Comparison of ENCODE assay signal across 20 cellular contexts in genomic region chr10:49253340-49253739, GRCh38. TPM values are rescaled to one million over a fixed set of nuclear protein-coding genes. Genes with fewer than 3 reads are reported as not detected.
DNase-seq lines count a peak whose midpoint lies in the region; ATAC-seq and TF ChIP-seq lines count a peak whose summit lies in the region.
"Had no signal": no experiment of that assay in that cellular context is flagged by ENCODE, and none has a peak within 500 bp of the region (broad histone marks: within the 10 kb centered on the region; RNA-seq: fewer than 3 reads in every experiment).

No MANE protein-coding gene starts in this region.

- no peaks in the 10 kb centered on the region for H3K4me1 Mint-ChIP-seq in activated T-helper 17 cell treated with anti-CD3 and anti-CD28 coated beads, Interleukin-2, amount 50 U/mL, for 72 hours
- H3K4me1 Mint-ChIP-seq: CD4-positive, CD25-positive, alpha-beta regulatory T cell had no signal

- no peak overlapping the region for H3K4me2 ChIP-seq in DND-41 (ENCODE audit: insufficient read depth, low read length)
- H3K4me2 ChIP-seq in parathyroid adenoma (ENCODE audit: low read length): no peak overlapping the region

- H3K4me3 ChIP-seq in DND-41 (ENCODE audit: low read depth in 1 of 2, low read length in 2 of 2) (no peak overlapping the region), parathyroid adenoma (ENCODE audit: low read depth, low read length) (no peak overlapping the region)
- no peak overlapping the region for H3K4me3 ChIP-seq in Jurkat, Clone E6-1 (ENCODE audit: low read length)

- no peaks in the 10 kb centered on the region for H4K20me1 ChIP-seq in DND-41 (ENCODE audit: insufficient read depth, low read length)

- no peak overlapping the region for H2AFZ ChIP-seq in DND-41 (ENCODE audit: low read depth, low read length)
- H2AFZ ChIP-seq in parathyroid adenoma: peak overlapping the region; percentile 10

- no peak overlapping the region for H3K27ac ChIP-seq in DND-41 (ENCODE audit: low read length)
- H3K27ac ChIP-seq in parathyroid adenoma: no peak overlapping the region

- H3K9me3 Mint-ChIP-seq in activated T-helper 17 cell treated with anti-CD3 and anti-CD28 coated beads, Interleukin-2, amount 50 U/mL, for 72 hours: no peaks in the 10 kb centered on the region

- ATAC-seq in DND-41 (ENCODE audit: insufficient read depth, low read depth): peak; percentile 69
- ATAC-seq in activated T-helper 17 cell treated with anti-CD3 and anti-CD28 coated beads, Interleukin-2, amount 50 U/mL, for 72 hours (replicated peaks): peak; percentile 34
- no peak for ATAC-seq in HG03457 (IDR thresholded peaks at IDR 0.05; ENCODE audit: unreplicated experiment)

- peak; percentile 68 for DNase-seq in DND-41
- peak; percentile 77 for DNase-seq in Jurkat, Clone E6-1 (ENCODE audit: low read depth, low spot score)
- no peak for DNase-seq in DMS153 treated with DMSO at 0.1 percent for 48 hours (lab: John Stamatoyannopoulos, UW; ENCODE audit: unreplicated experiment)
- DNase-seq in ecto neural progenitor cell (ENCODE audit: low spot score): no peak
- DNase-seq: ACHN; AML-193; Caco-2; CD4-positive, CD25-positive, alpha-beta regulatory T cell; DMS53; H7; NCI-H1048; NCI-H1436 treated with DMSO at 0.1 percent for 48 hours; NCI-H2081; NCI-H510A treated with DMSO at 0.1 percent for 48 hours had no signal

- H3K27me3 ChIP-seq in DND-41 (ENCODE audit: insufficient read depth, low read length, poor library complexity): no peaks in the 10 kb centered on the region
- H3K27me3 ChIP-seq in parathyroid adenoma (ENCODE audit: control insufficient read depth, insufficient read depth, low read length): no peaks in the 10 kb centered on the region

- H3K36me3 Mint-ChIP-seq in activated T-helper 17 cell treated with anti-CD3 and anti-CD28 coated beads, Interleukin-2, amount 50 U/mL, for 72 hours (ENCODE audit: low read depth): no peaks in the 10 kb centered on the region
- H3K36me3 Mint-ChIP-seq: CD4-positive, CD25-positive, alpha-beta regulatory T cell; IgD-negative memory B cell had no signal

- H3K79me2 ChIP-seq in DND-41 (ENCODE audit: insufficient read depth, low read length) (no peaks in the 10 kb centered on the region), parathyroid adenoma (no peaks in the 10 kb centered on the region)

- no peak overlapping the region for H3K27ac Mint-ChIP-seq in activated T-helper 17 cell treated with anti-CD3 and anti-CD28 coated beads, Interleukin-2, amount 50 U/mL, for 72 hours
- H3K27ac Mint-ChIP-seq: CD4-positive, CD25-positive, alpha-beta regulatory T cell had no signal

- no peak for TF ChIP-seq CTCF in DND-41 (IDR thresholded peaks at IDR 0.05; ENCODE audit: borderline replicate concordance, extremely low read depth, low read length, poor library complexity, severe bottlenecking)
- TF ChIP-seq CTCF in parathyroid adenoma (IDR thresholded peaks at IDR 0.05): no peak

- H3K36me3 ChIP-seq in DND-41 (ENCODE audit: insufficient read depth, low read length) (no peaks in the 10 kb centered on the region), parathyroid adenoma (ENCODE audit: control insufficient read depth, insufficient read depth, low read length) (no peaks in the 10 kb centered on the region)

- no peak overlapping the region for H3K9ac ChIP-seq in DND-41 (ENCODE audit: low read depth, low read length)
- no peak overlapping the region for H3K9ac ChIP-seq in parathyroid adenoma

- H3K9me3 ChIP-seq in DND-41 (ENCODE audit: insufficient read depth, low read length, severe bottlenecking) (no peaks in the 10 kb centered on the region), parathyroid adenoma (ENCODE audit: control insufficient read depth, low read length) (no peaks in the 10 kb centered on the region)

- H3K27me3 Mint-ChIP-seq in activated T-helper 17 cell treated with anti-CD3 and anti-CD28 coated beads, Interleukin-2, amount 50 U/mL, for 72 hours: no peaks in the 10 kb centered on the region
- H3K27me3 Mint-ChIP-seq: CD4-positive, CD25-positive, alpha-beta regulatory T cell had no signal

- H3K4me1 ChIP-seq in DND-41 (ENCODE audit: insufficient read depth, low read length) (peaks cover 24% of the 10 kb centered on the region), parathyroid adenoma (no peaks in the 10 kb centered on the region)
- H3K4me1 ChIP-seq: Caco-2 had no signal

- H3K4me3 Mint-ChIP-seq in activated T-helper 17 cell treated with anti-CD3 and anti-CD28 coated beads, Interleukin-2, amount 50 U/mL, for 72 hours: no peak overlapping the region
- H3K4me3 Mint-ChIP-seq: CD4-positive, CD25-positive, alpha-beta regulatory T cell had no signal

RNA-seq across cellular contexts. Expression of gene C10orf71, which starts 45.6 kb away (rescaled TPM):
- not detected for polyA plus RNA-seq in Jurkat, Clone E6-1 (2012; ENCODE audit: insufficient read depth, insufficient read length)
- not detected for total RNA-seq in activated T-helper 17 cell treated with anti-CD3 and anti-CD28 coated beads, Interleukin-2, amount 50 U/mL, for 72 hours
- total RNA-seq: Caco-2; CD4-positive, CD25-positive, alpha-beta regulatory T cell; H7; HT-29; MCF 10A had no signal
- polyA plus RNA-seq: CD4-positive, CD25-positive, alpha-beta regulatory T cell; IgD-negative memory B cell had no signal

Comparison
In these comparisons a context has a peak if more than half of its experiments do, and no peak if none do; other contexts are left out.
1. DNase-seq: peak in DND-41 (single experiment) and Jurkat, Clone E6-1 (single experiment); none in DMS153 treated with DMSO at 0.1 percent for 48 hours (single experiment) and ecto neural progenitor cell (single experiment).